15 cellular contexts compared by ENCODE assay signal in genomic region chr1:57353589-57353988, GRCh38.
DNase-seq lines count a peak whose midpoint lies in the region; ATAC-seq and TF ChIP-seq lines count a peak whose summit lies in the region.
"Had no signal": no experiment of that assay in that cellular context is flagged by ENCODE, and none has a peak within 500 bp of the region (broad histone marks: within the 10 kb centered on the region; RNA-seq: fewer than 3 reads in every experiment).

No MANE protein-coding gene starts in this region.

- DNase-seq in BJ (ENCODE audit: low read depth) (peak; percentile 39), HFFc6 (peak; percentile 1), T1000 (lab: John Stamatoyannopoulos, UW) (peak; percentile 29), COLO668 (lab: John Stamatoyannopoulos, UW; ENCODE audit: unreplicated experiment) (no peak), amniotic stem cell (lab: John Stamatoyannopoulos, UW) (no peak)
- DNase-seq in activated CD4-positive, alpha-beta memory T cell treated with anti-CD3 and anti-CD28 coated beads for 36 hours, result no peak
- DNase-seq: CD4-positive, CD25-positive, alpha-beta regulatory T cell; DMS153; NCI-H1105; NCI-H1694; NCI-H2081 treated with DMSO at 0.1 percent for 48 hours; NK-92 treated with Interleukin-12 subunit alpha and Interleukin-12 subunit beta, amount 100 ng/mL, for 24 hours; Right ventricle myocardium superior had no signal

- no peaks in the 10 kb centered on the region; the same call in none of the 2 replicates for H3K27me3 Mint-ChIP-seq in HFFc6 (ENCODE audit: insufficient read depth)
- H3K27me3 Mint-ChIP-seq in activated CD4-positive, alpha-beta memory T cell treated with anti-CD3 and anti-CD28 coated beads for 36 hours, result peaks cover 6% of the 10 kb centered on the region

- H3K4me1 Mint-ChIP-seq in HFFc6 (ENCODE audit: low read depth), result no peaks in the 10 kb centered on the region
- no peaks in the 10 kb centered on the region for H3K4me1 Mint-ChIP-seq in activated CD4-positive, alpha-beta memory T cell treated with anti-CD3 and anti-CD28 coated beads for 36 hours (ENCODE audit: low read depth)
- H3K4me1 Mint-ChIP-seq: B cell; CD4-positive, CD25-positive, alpha-beta regulatory T cell had no signal

- CTCF ChIA-PET in BJ (lab: Yijun Ruan, JAX), result no interaction called here
- CTCF ChIA-PET in activated CD4-positive, alpha-beta memory T cell treated with anti-CD3 and anti-CD28 coated beads for 36 hours (lab: Charles Lee), result no interaction called here

- H3K36me3 ChIP-seq in BJ (ENCODE audit: control insufficient read depth, insufficient read depth, low read length), result no peaks in the 10 kb centered on the region

- intact Hi-C loops in activated CD4-positive, alpha-beta memory T cell treated with anti-CD3 and anti-CD28 coated beads for 36 hours (cut with micrococcal nuclease), result no loop called here

- no peaks in the 10 kb centered on the region for H3K36me3 Mint-ChIP-seq in HFFc6 (ENCODE audit: low read depth)
- H3K36me3 Mint-ChIP-seq in activated CD4-positive, alpha-beta memory T cell treated with anti-CD3 and anti-CD28 coated beads for 36 hours, result no peaks in the 10 kb centered on the region
- H3K36me3 Mint-ChIP-seq: CD4-positive, CD25-positive, alpha-beta regulatory T cell had no signal

- H3K4me3 Mint-ChIP-seq in HFFc6, result no peak overlapping the region
- H3K4me3 Mint-ChIP-seq in activated CD4-positive, alpha-beta memory T cell treated with anti-CD3 and anti-CD28 coated beads for 36 hours, result no peak overlapping the region
- H3K4me3 Mint-ChIP-seq: B cell; CD4-positive, CD25-positive, alpha-beta regulatory T cell had no signal

- no peak overlapping the region for H3K27ac Mint-ChIP-seq in HFFc6
- H3K27ac Mint-ChIP-seq in activated CD4-positive, alpha-beta memory T cell treated with anti-CD3 and anti-CD28 coated beads for 36 hours, result no peak overlapping the region
- H3K27ac Mint-ChIP-seq: B cell; CD4-positive, CD25-positive, alpha-beta regulatory T cell had no signal

- H3K9me3 Mint-ChIP-seq in HFFc6, result peaks cover 31% of the 10 kb centered on the region
- peaks cover 2% of the 10 kb centered on the region for H3K9me3 Mint-ChIP-seq in activated CD4-positive, alpha-beta memory T cell treated with anti-CD3 and anti-CD28 coated beads for 36 hours

- no peaks in the 10 kb centered on the region for H3K27me3 ChIP-seq in BJ (ENCODE audit: control insufficient read depth, insufficient read depth, low read length)

- POLR2A ChIA-PET in BJ (lab: Charles Lee), result no interaction called here
- POLR2A ChIA-PET in activated CD4-positive, alpha-beta memory T cell treated with anti-CD3 and anti-CD28 coated beads for 36 hours (lab: Charles Lee), result no interaction called here

- no peak for TF ChIP-seq CTCF in BJ (IDR thresholded peaks at IDR 0.05; ENCODE audit: insufficient read depth, low read depth, low read length)
- no peak for TF ChIP-seq CTCF in HFFc6 (IDR thresholded peaks at IDR 0.05)

- no peak overlapping the region for H3K4me3 ChIP-seq in BJ (ENCODE audit: low read depth, low read length)

- ATAC-seq in esophagus mucosa, result no peak

Comparison
In these comparisons a context has a peak if more than half of its experiments do, and no peak if none do; other contexts are left out.
1. DNase-seq: peak in BJ (single experiment), HFFc6 (single experiment) and T1000 (single experiment); none in COLO668 (single experiment), activated CD4-positive, alpha-beta memory T cell treated with anti-CD3 and anti-CD28 coated beads for 36 hours (single experiment) and amniotic stem cell (single experiment).